Comparison of ENCODE assay signal across 8 cellular contexts in the genomic region with DNA sequence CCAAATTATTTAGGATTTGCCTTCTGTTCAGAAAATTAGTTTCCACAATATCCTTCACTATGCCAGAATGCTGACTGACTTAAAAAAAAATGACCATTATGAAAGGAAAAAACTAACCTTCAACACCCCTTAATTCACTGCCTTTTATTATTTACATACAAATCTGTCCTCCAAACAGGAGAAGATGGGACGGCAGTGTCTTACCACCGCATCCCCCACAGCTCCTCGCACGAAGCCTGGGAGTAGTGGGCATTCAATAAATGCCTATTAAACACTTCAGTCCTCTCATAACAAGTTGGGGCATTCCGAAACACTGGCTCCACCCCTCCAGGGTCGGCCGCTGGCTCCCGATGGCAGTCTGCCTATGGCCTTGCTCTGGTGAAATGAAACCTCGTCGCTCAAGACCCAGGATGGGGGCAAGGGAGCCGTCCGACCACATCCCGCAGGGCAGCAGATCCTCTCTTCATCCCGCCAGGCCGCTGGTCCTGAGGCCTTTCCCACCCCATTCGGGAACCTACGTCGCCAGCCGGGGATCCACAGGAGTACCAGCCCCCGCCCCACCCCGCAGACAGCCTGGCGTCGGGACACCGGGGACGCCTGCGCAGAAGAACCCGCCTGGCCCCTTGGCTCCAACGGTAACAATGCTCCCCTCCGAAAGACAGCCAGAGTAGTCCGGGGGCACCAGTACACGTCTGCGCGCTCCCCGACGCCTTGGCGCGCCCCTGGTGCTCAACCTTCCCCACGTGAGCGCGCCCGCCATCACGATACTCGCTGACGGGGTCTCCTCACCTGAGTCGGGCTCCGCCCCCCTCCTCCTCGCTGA. TPM values are rescaled to one million over a fixed set of nuclear protein-coding genes. Genes with fewer than 3 reads are reported as not detected.
DNase-seq lines count a peak whose midpoint lies in the region; ATAC-seq and TF ChIP-seq lines count a peak whose summit lies in the region.

No MANE protein-coding gene starts in this region.

- WGBS in spleen, 5 donors: 0 to 2% (median 0%) methylated on average over 15 to 47 of the region's 47 CpGs

- no peaks in the 10 kb centered on the region for H3K36me3 Mint-ChIP-seq in immature natural killer cell

- H3K27ac ChIP-seq in KOPT-K1 (ENCODE audit: low read depth, low read length, poor library complexity, severe bottlenecking): peak overlapping the region; percentile 89
- peak overlapping the region; percentile 91 to 99 (median 96) for H3K27ac ChIP-seq in spleen

- peaks cover 20 to 60% (median 42%) of the 10 kb centered on the region in 6 donors for H3K4me1 ChIP-seq in spleen

- TF ChIP-seq CTCF in GM12864 (IDR thresholded peaks at IDR 0.05; ENCODE audit: low read depth, low read length, missing control alignments): no peak
- peak in 1 of 11 experiments; percentile 19 for TF ChIP-seq CTCF in spleen (IDR thresholded peaks at IDR 0.05 in 8 of 11, conservative IDR thresholded peaks at IDR 0.05 in 3 of 11)

- peak overlapping the region; percentile 91 to 98 (median 96) for H3K27ac Mint-ChIP-seq in immature natural killer cell

- H3K36me3 ChIP-seq in KOPT-K1 (ENCODE audit: insufficient read depth, low read length): 0 out of 2 replicates have a peak, but pooled peaks cover 9% of the 10 kb centered on the region
- no peaks in the 10 kb centered on the region for H3K36me3 ChIP-seq in spleen

- peak overlapping the region; percentile 94 to 99 (median 96) for H3K4me3 Mint-ChIP-seq in immature natural killer cell

- H3K4me3 ChIP-seq in GM12864 (ENCODE audit: low read depth, low read length) (peak overlapping the region; percentile 70), spleen (peak overlapping the region; percentile 67 to 92 (median 79))

- H3K9me3 ChIP-seq in KOPT-K1 (ENCODE audit: insufficient read depth, low read length, poor library complexity, severe bottlenecking) (no peaks in the 10 kb centered on the region), spleen (no peaks in the 10 kb centered on the region)

- in situ Hi-C loops in T47D (cut with HindIII; ENCODE audit: low pct_unique_long_range_greater_than_20kb, low sequenced_read_pairs): no loop called here

- intact Hi-C loops in spleen (cut with DNase I; ENCODE audit: low total_unique reads): no loop called here

- DNase-seq in GM12864 (ENCODE audit: low read depth) (peak; percentile 31), T-helper 9 cell (peak; percentile 81), T47D (ENCODE audit: low read depth in 1 of 2, low spot score in 1 of 2) (peak; percentile 21 to 58), immature natural killer cell (peak; percentile 63 to 69 (median 63)), spleen (peak; percentile 96), SK-N-DZ (ENCODE audit: low spot score) (no peak)

- peaks cover 36 to 37% of the 10 kb centered on the region in 2 donors for H3K4me1 Mint-ChIP-seq in immature natural killer cell

- H3K27me3 Mint-ChIP-seq in immature natural killer cell (ENCODE audit: low read depth in 3 of 3): peaks cover 13 to 17% (median 15%) of the 10 kb centered on the region in 3 donors

- peak; percentile 34 for ATAC-seq in GM21825 (IDR thresholded peaks at IDR 0.05; ENCODE audit: unreplicated experiment)

- peak in 1 of 3 donors; percentile 8 for TF ChIP-seq POLR2A in spleen (IDR thresholded peaks at IDR 0.05)

- no peaks in the 10 kb centered on the region for H3K9me3 Mint-ChIP-seq in immature natural killer cell

- no peaks in the 10 kb centered on the region for H3K27me3 ChIP-seq in spleen (replicated peaks in 1 of 7)

RNA-seq across cellular contexts. Expression of a gene that starts 0.6 kb away (rescaled TPM):
- 1 to 10 TPM in 1 of 3 donors, under 1 TPM in 1, not detected in 1; 0.72 to 1.2 TPM for polyA plus RNA-seq in immature natural killer cell
- 10 to 100 TPM; 10.7 to 15.1 (median 11.9) TPM for total RNA-seq in spleen
- 1 to 10 TPM; 4.7 to 6.0 (median 4.9) TPM for polyA plus RNA-seq in spleen
- 31.7 and 35.9 TPM in 2 replicates for polyA plus RNA-seq in SK-N-DZ (2014; cell fraction: cytosol; rRNA removed)
- 19.0 and 21.7 TPM in 2 replicates for polyA plus RNA-seq in SK-N-DZ (2014; cell fraction: nucleus; rRNA removed)

RNA-seq across cellular contexts. Expression of a gene that starts 21.1 kb away (rescaled TPM):
- polyA plus RNA-seq in immature natural killer cell (10 to 100 TPM; 12.1 to 19.3 (median 16.7) TPM), spleen (10 to 100 TPM; 14.6 to 18.0 (median 15.4) TPM)
- total RNA-seq in spleen: 10 to 100 TPM; 14.4 to 21.0 (median 18.5) TPM
- 66.2 and 71.8 TPM in 2 replicates for polyA plus RNA-seq in SK-N-DZ (2014; cell fraction: cytosol; rRNA removed)
- 24.4 and 31.6 TPM in 2 replicates for polyA plus RNA-seq in SK-N-DZ (2014; cell fraction: nucleus; rRNA removed)

RNA-seq across cellular contexts. Expression of a gene that starts 42.1 kb away (rescaled TPM):
- 100 to 1,000 TPM in 1 of 3 donors, 10 to 100 TPM in 2; 78.3 to 141 (median 84.9) TPM for polyA plus RNA-seq in immature natural killer cell
- total RNA-seq in spleen: 100 to 1,000 TPM in 1 of 7 donors, 10 to 100 TPM in 6; 54.3 to 114 (median 68.4) TPM
- 10 to 100 TPM; 44.9 to 61.9 (median 53.5) TPM for polyA plus RNA-seq in spleen
- polyA plus RNA-seq in SK-N-DZ (2014; cell fraction: cytosol; rRNA removed): 226 and 229 TPM in 2 replicates
- 179 and 202 TPM in 2 replicates for polyA plus RNA-seq in SK-N-DZ (2014; cell fraction: nucleus; rRNA removed)
